In genomic region chr5:60583598-60583997, GRCh38 we compare ENCODE assay signal across 27 cellular contexts.
A peak's percentile ranks its signal among the peaks of the same experiment; 100 is the strongest.
DNase-seq lines count a peak whose midpoint lies in the region; ATAC-seq, FAIRE-seq and TF ChIP-seq lines count a peak whose summit lies in the region.
"Had no signal": no experiment of that assay in that cellular context is flagged by ENCODE, and none has a peak within 500 bp of the region (broad histone marks: within the 10 kb centered on the region; RNA-seq: fewer than 3 reads in every experiment).

No MANE protein-coding gene starts in this region.

- H3K4me3 ChIP-seq in BE2C (ENCODE audit: low read depth, low read length) (no peak overlapping the region), OCI-LY3 (ENCODE audit: low read length) (no peak overlapping the region), GM12878 (no peak overlapping the region), fibroblast of the aortic adventitia (ENCODE audit: low read depth, low read length) (no peak overlapping the region)
- H3K4me3 ChIP-seq: Peyer's patch, SJCRH30 had no signal

- no peak for TF ChIP-seq POLR2A in GM12878 (IDR thresholded peaks at IDR 0.05; ENCODE audit: low read depth, low read length)

- no peaks in the 10 kb centered on the region for H3K4me1 Mint-ChIP-seq in activated naive CD8-positive, alpha-beta T cell treated with anti-CD3 and anti-CD28 coated beads, Interleukin-2, amount 50 U/mL, for 24 hours
- H3K4me1 Mint-ChIP-seq: CD8-positive, alpha-beta memory T cell; H9 had no signal

- H3K4me1 ChIP-seq in BE2C (no peaks in the 10 kb centered on the region), OCI-LY3 (ENCODE audit: low read length) (peaks cover 31% of the 10 kb centered on the region), GM12878 (ENCODE audit: control insufficient read depth, insufficient read depth, low read length) (peaks cover 8% of the 10 kb centered on the region; the same call in 1 of the 2 replicates)
- H3K4me1 ChIP-seq: SJCRH30 had no signal

- H3K9me3 ChIP-seq in BE2C (no peaks in the 10 kb centered on the region; the same call in 1 of the 2 replicates), OCI-LY3 (ENCODE audit: insufficient read depth, low read length) (no peaks in the 10 kb centered on the region), GM12878 (replicated peaks; ENCODE audit: control insufficient read depth, insufficient read depth, low read length) (0 out of 3 replicates have a peak, but pooled peaks cover 1% of the 10 kb centered on the region)
- H3K9me3 ChIP-seq: Peyer's patch, SJCRH30 had no signal

- H3K9me3 Mint-ChIP-seq in activated naive CD8-positive, alpha-beta T cell treated with anti-CD3 and anti-CD28 coated beads, Interleukin-2, amount 50 U/mL, for 24 hours = no peaks in the 10 kb centered on the region
- H3K9me3 Mint-ChIP-seq: HFFc6 had no signal

- peak; percentile 47; the same call in 2 of the 3 replicates for ATAC-seq in GM12878
- ATAC-seq in activated naive CD8-positive, alpha-beta T cell treated with anti-CD3 and anti-CD28 coated beads, Interleukin-2, amount 50 U/mL, for 24 hours = no peak

- no peaks in the 10 kb centered on the region for H3K27me3 Mint-ChIP-seq in activated naive CD8-positive, alpha-beta T cell treated with anti-CD3 and anti-CD28 coated beads, Interleukin-2, amount 50 U/mL, for 24 hours
- H3K27me3 Mint-ChIP-seq: CD8-positive, alpha-beta memory T cell had no signal

- H3K9ac ChIP-seq in OCI-LY3 (ENCODE audit: low read length) (no peak overlapping the region), GM12878 (ENCODE audit: control insufficient read depth, insufficient read depth, low read length) (no peak overlapping the region)

- TF ChIP-seq CTCF in BE2C (IDR thresholded peaks at IDR 0.05; ENCODE audit: low read depth, low read length) (no peak), OCI-LY3 (IDR thresholded peaks at IDR 0.05; ENCODE audit: low read depth, low read length) (no peak), GM12878 (IDR thresholded peaks at IDR 0.05 in 2 of 3, conservative IDR thresholded peaks at IDR 0.05 in 1 of 3; ENCODE audit: control insufficient read depth in 2 of 3, extremely low read depth in 1 of 3, insufficient read depth in 1 of 3, low read depth in 3 of 3, low read length in 3 of 3) (no peak), fibroblast of the aortic adventitia (IDR thresholded peaks at IDR 0.05; ENCODE audit: insufficient read depth, low read length) (no peak)

- H3K4me3 Mint-ChIP-seq in activated naive CD8-positive, alpha-beta T cell treated with anti-CD3 and anti-CD28 coated beads, Interleukin-2, amount 50 U/mL, for 24 hours = no peak overlapping the region
- H3K4me3 Mint-ChIP-seq: CD8-positive, alpha-beta memory T cell; H9; HFFc6 had no signal

- no peaks in the 10 kb centered on the region for H3K36me3 Mint-ChIP-seq in activated naive CD8-positive, alpha-beta T cell treated with anti-CD3 and anti-CD28 coated beads, Interleukin-2, amount 50 U/mL, for 24 hours (ENCODE audit: low read depth)
- H3K36me3 Mint-ChIP-seq: CD8-positive, alpha-beta memory T cell had no signal

- H3K36me3 ChIP-seq in BE2C = no peaks in the 10 kb centered on the region
- H3K36me3 ChIP-seq in OCI-LY3 (replicated peaks; ENCODE audit: low read depth, low read length) = peaks cover 2% of the 10 kb centered on the region
- H3K36me3 ChIP-seq in GM12878 (ENCODE audit: control insufficient read depth in 2 of 2, insufficient read depth in 2 of 2, low read length in 1 of 2) = no peaks in the 10 kb centered on the region
- H3K36me3 ChIP-seq: Peyer's patch had no signal

- no peak overlapping the region for H3K27ac Mint-ChIP-seq in activated naive CD8-positive, alpha-beta T cell treated with anti-CD3 and anti-CD28 coated beads, Interleukin-2, amount 50 U/mL, for 24 hours
- H3K27ac Mint-ChIP-seq: CD8-positive, alpha-beta memory T cell; H9; HFFc6 had no signal

- SMC1A ChIA-PET in GM12878 (lab: Charles Lee; ENCODE audit: uncharacterized antibody, unreplicated experiment) = interaction anchor here (0.8 to 1.3 kb wide), 7 partner anchors 14 to 204 kb away, joined by 3 to 6 read pairs (median 3); no protein-coding TSS in a partner anchor

- POLR2A ChIA-PET in GM12878 (lab: Charles Lee) = no interaction called here

- intact Hi-C loops in GM12878 (cut with micrococcal nuclease; ENCODE audit: unreplicated experiment) = no loop called here

- CTCF ChIA-PET in GM12878 (lab: Yijun Ruan, JAX) = interaction anchor here (0.6 to 2.2 kb wide), 9 partner anchors 11 to 775 kb away, joined by 3 to 8 read pairs (median 3); no protein-coding TSS in a partner anchor

- no peak overlapping the region for H3K27ac ChIP-seq in OCI-LY3 (ENCODE audit: low read length)
- no peak overlapping the region for H3K27ac ChIP-seq in GM12878 (ENCODE audit: control insufficient read depth, insufficient read depth)
- H3K27ac ChIP-seq: C4-2B, Peyer's patch, SJCRH30 had no signal

- FAIRE-seq in GM12878 (lab: Jason Lieb, UNC) (no peak), urothelium cell line (lab: Jason Lieb, UNC) (no peak)
- FAIRE-seq: G401.6, HTR-8/SVneo had no signal

- no peak for TF ChIP-seq EP300 in GM12878 (IDR thresholded peaks at IDR 0.05; ENCODE audit: borderline replicate concordance in 1 of 2, control insufficient read depth in 1 of 2, low read depth in 2 of 2, low read length in 2 of 2)

- TF ChIP-seq RAD21 in GM12878 (IDR thresholded peaks at IDR 0.05; ENCODE audit: insufficient read depth, low read depth, low read length) = no peak

- H3K79me2 ChIP-seq in OCI-LY3 (ENCODE audit: low read length) (no peaks in the 10 kb centered on the region), GM12878 (ENCODE audit: control insufficient read depth, insufficient read depth, low read length) (no peaks in the 10 kb centered on the region)

- H3K27me3 ChIP-seq in BE2C (no peaks in the 10 kb centered on the region), OCI-LY3 (ENCODE audit: low read depth, low read length) (no peaks in the 10 kb centered on the region), GM12878 (replicated peaks in 1 of 2; ENCODE audit: control insufficient read depth in 2 of 2, insufficient read depth in 2 of 2, low read length in 1 of 2) (no peaks in the 10 kb centered on the region)
- H3K27me3 ChIP-seq: Peyer's patch, SJCRH30 had no signal

- no TSS peak for BruUV-seq in GM12878 (replicated peaks; lab: Mats Ljungman, UMichigan)

- RAD21 ChIA-PET in GM12878 (lab: Charles Lee; ENCODE audit: unreplicated experiment) = interaction anchor here (0.9 to 4.7 kb wide), 4 partner anchors 43 to 100 kb away, joined by 4 to 24 read pairs (median 6); no protein-coding TSS in a partner anchor

- H4K20me1 ChIP-seq in OCI-LY3 (ENCODE audit: insufficient read depth, low read length) (no peaks in the 10 kb centered on the region), GM12878 (ENCODE audit: control insufficient read depth, insufficient read depth) (no peaks in the 10 kb centered on the region)

- in situ Hi-C loops in GM12878 (cut with MboI) = no loop called here

- DNase-seq in BE2C (peak; percentile 13), GM12878 (ENCODE audit: low read depth, low spot score) (no peak), fibroblast of the aortic adventitia (ENCODE audit: low read depth) (peak; percentile 27), urothelium cell line (ENCODE audit: low spot score) (no peak), NCI-H524 (lab: John Stamatoyannopoulos, UW) (no peak)
- DNase-seq in activated effector memory CD4-positive, alpha-beta T cell treated with Interleukin-2 at 50 U/mL for 16 hours = no peak
- no peak for DNase-seq in activated naive CD8-positive, alpha-beta T cell treated with anti-CD3 and anti-CD28 coated beads, Interleukin-2, amount 50 U/mL, for 24 hours
- DNase-seq: 8988T; AML-193; Calu3; CD8-positive, alpha-beta memory T cell; H9; HFFc6; KG1; NCI-H1105; NCI-H146; NCI-H2029; NCI-H2227 treated with DMSO at 0.1 percent for 48 hours; NCI-H510A treated with DMSO at 0.1 percent for 48 hours; NCI-H774; NK-92 treated with Interleukin-12 subunit alpha and Interleukin-12 subunit beta, amount 100 ng/mL, for 24 hours; Peyer's patch; SJCRH30 had no signal

- H2AFZ ChIP-seq in OCI-LY3 (ENCODE audit: low read depth, low read length) (no peak overlapping the region), GM12878 (ENCODE audit: control insufficient read depth, low read depth, low read length) (no peak overlapping the region)

- H3K4me2 ChIP-seq in OCI-LY3 (ENCODE audit: low read length) (peak overlapping the region; percentile 5; the same call in 1 of the 2 replicates), GM12878 (ENCODE audit: control insufficient read depth, insufficient read depth) (no peak overlapping the region)

TF ChIP-seq in GM12878, 131 proteins besides CTCF, POLR2A, EP300 and RAD21 (continues in another document):
- TF ChIP-seq ZNF384 (IDR thresholded peaks at IDR 0.05; ENCODE audit: borderline replicate concordance, low read depth, low read length) = no peak
- TF ChIP-seq FOS (IDR thresholded peaks at IDR 0.05; ENCODE audit: borderline replicate concordance, extremely low read depth, insufficient read length) = no peak
- TF ChIP-seq ZNF207 (IDR thresholded peaks at IDR 0.05; ENCODE audit: borderline replicate concordance) = no peak
- no peak for TF ChIP-seq WRNIP1 (IDR thresholded peaks at IDR 0.05; ENCODE audit: borderline replicate concordance, low read depth, low read length)
- no peak for TF ChIP-seq KLF5 (IDR thresholded peaks at IDR 0.05; ENCODE audit: partially characterized antibody)
- no peak for TF ChIP-seq USF1 (IDR thresholded peaks at IDR 0.05; ENCODE audit: borderline replicate concordance, extremely low read length, insufficient read depth, low read depth, low read length)
- no peak for TF ChIP-seq CREB1 (IDR thresholded peaks at IDR 0.05; ENCODE audit: low read depth)
- no peak for TF ChIP-seq TARDBP (IDR thresholded peaks at IDR 0.05; ENCODE audit: borderline replicate concordance)
- TF ChIP-seq GATAD2B (conservative IDR thresholded peaks at IDR 0.05; ENCODE audit: low read depth) = no peak
- TF ChIP-seq JUNB (IDR thresholded peaks at IDR 0.05) = no peak
- TF ChIP-seq MTA3 (IDR thresholded peaks at IDR 0.05; ENCODE audit: borderline replicate concordance, low read length) = no peak

Comparison
In these comparisons a context has a peak if more than half of its experiments do, and no peak if none do; other contexts are left out.
1. DNase-seq: peak in BE2C (single experiment) and fibroblast of the aortic adventitia (single experiment); none in GM12878 (single experiment), activated effector memory CD4-positive, alpha-beta T cell treated with Interleukin-2 at 50 U/mL for 16 hours (single experiment), urothelium cell line (single experiment), activated naive CD8-positive, alpha-beta T cell treated with anti-CD3 and anti-CD28 coated beads, Interleukin-2, amount 50 U/mL, for 24 hours (single experiment) and NCI-H524 (0 of 2).